ENCODE assay signal across 37 cellular contexts in the genomic region with DNA sequence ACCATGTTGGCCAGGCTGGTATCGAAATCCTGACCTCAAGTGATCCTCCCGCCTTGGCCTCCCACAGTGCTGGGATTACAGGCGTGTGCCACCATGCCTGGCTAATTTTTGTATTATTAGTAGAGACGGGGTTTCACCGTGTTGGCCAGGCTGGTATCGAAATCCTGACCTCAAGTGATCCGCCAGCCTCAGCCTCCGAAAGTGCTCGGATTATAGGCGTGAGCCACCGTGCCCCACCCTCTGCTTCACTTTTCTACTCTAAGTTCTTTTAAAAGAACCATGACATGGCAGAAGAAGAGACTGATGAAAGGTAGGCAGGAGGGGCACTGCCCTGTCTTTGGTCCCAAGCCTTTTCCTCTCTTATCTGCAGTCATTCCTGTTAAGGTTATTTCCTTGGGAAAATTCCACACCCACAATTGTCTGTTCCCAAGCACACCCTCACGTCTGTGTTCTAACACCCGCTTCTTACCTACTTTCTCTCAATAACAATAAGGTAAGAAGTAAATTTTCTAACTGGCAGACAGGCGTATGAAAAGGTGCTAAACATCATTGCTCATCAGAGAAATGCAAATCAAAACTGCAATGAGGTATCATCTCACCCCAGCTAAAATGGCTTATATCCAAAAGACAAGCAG.
"Had no signal": no experiment of that assay in that cellular context is flagged by ENCODE, and none has a peak within 500 bp of the region (broad histone marks: within the 10 kb centered on the region; RNA-seq: fewer than 3 reads in every experiment).

No MANE protein-coding gene starts in this region.

- H3K27ac Mint-ChIP-seq: activated naive CD4-positive, alpha-beta T cell treated with anti-CD3 and anti-CD28 coated beads for 36 hours; activated naive CD4-positive, alpha-beta T cell treated with anti-CD3 and anti-CD28 coated beads, Interleukin-2, amount 10 ng/mL, durations not matched to agents 7 days and 5 days; activated naive CD4-positive, alpha-beta T cell treated with anti-CD3 and anti-CD28 coated beads, Interleukin-2, amount 50 U/mL, for 24 hours; activated naive CD4-positive, alpha-beta T cell treated with anti-CD3 and anti-CD28 coated beads, Interleukin-2, amount 50 U/mL, for 72 hours; activated naive CD8-positive, alpha-beta T cell; activated naive CD8-positive, alpha-beta T cell treated with anti-CD3 and anti-CD28 coated beads for 36 hours; activated naive CD8-positive, alpha-beta T cell treated with anti-CD3 and anti-CD28 coated beads, Interleukin-2, amount 10 ng/mL, durations not matched to agents 7 days and 5 days; activated naive CD8-positive, alpha-beta T cell treated with anti-CD3 and anti-CD28 coated beads, Interleukin-2, amount 50 U/mL, for 24 hours; activated T-cell treated with anti-CD3 and anti-CD28 coated beads, Interleukin-2, amount 50 U/mL, for 24 hours; activated T-cell treated with anti-CD3 and anti-CD28 coated beads, Interleukin-2, amount 50 U/mL, for 72 hours; activated T-helper 1 cell treated with anti-CD3 and anti-CD28 coated beads, Interleukin-12 subunit alpha, Interleukin-12 subunit beta, Interleukin-2, Interleukin-4 antibody, amounts not matched to agents 30 ng/mL and 10 ng/mL and 1 ng/mL, durations not matched to agents 14 hours and 24 hours and 36 hours; activated T-helper 17 cell treated with anti-CD3 and anti-CD28 coated beads, Interleukin-2, amount 50 U/mL, for 72 hours; activated T-helper 2 cell treated with anti-CD3 and anti-CD28 coated beads, Interferon-gamma antibody, Interleukin-2, Interleukin-4, amounts not matched to agents 10 μg/mL and 5 μg/mL and 100 μg/mL, durations not matched to agents 14 hours and 24 hours and 36 hours had no signal

- H3K27me3 ChIP-seq: adrenal gland, ascending aorta, body of pancreas, brain microvascular endothelial cell, breast epithelium, cardiac muscle cell had no signal

- H3K4me3 Mint-ChIP-seq: activated naive CD4-positive, alpha-beta T cell treated with anti-CD3 and anti-CD28 coated beads for 36 hours; activated naive CD4-positive, alpha-beta T cell treated with anti-CD3 and anti-CD28 coated beads, Interleukin-2, amount 10 ng/mL, durations not matched to agents 7 days and 5 days; activated naive CD4-positive, alpha-beta T cell treated with anti-CD3 and anti-CD28 coated beads, Interleukin-2, amount 50 U/mL, for 24 hours; activated naive CD8-positive, alpha-beta T cell; activated naive CD8-positive, alpha-beta T cell treated with anti-CD3 and anti-CD28 coated beads for 36 hours; activated naive CD8-positive, alpha-beta T cell treated with anti-CD3 and anti-CD28 coated beads, Interleukin-2, amount 10 ng/mL, durations not matched to agents 7 days and 5 days; activated naive CD8-positive, alpha-beta T cell treated with anti-CD3 and anti-CD28 coated beads, Interleukin-2, amount 50 U/mL, for 24 hours; activated T-cell treated with anti-CD3 and anti-CD28 coated beads, Interleukin-2, amount 50 U/mL, for 24 hours; activated T-cell treated with anti-CD3 and anti-CD28 coated beads, Interleukin-2, amount 50 U/mL, for 4 hours; activated T-cell treated with anti-CD3 and anti-CD28 coated beads, Interleukin-2, amount 50 U/mL, for 72 hours; activated T-helper 1 cell treated with anti-CD3 and anti-CD28 coated beads, Interleukin-12 subunit alpha, Interleukin-12 subunit beta, Interleukin-2, Interleukin-4 antibody, amounts not matched to agents 30 ng/mL and 10 ng/mL and 1 ng/mL, durations not matched to agents 14 hours and 24 hours and 36 hours; activated T-helper 17 cell treated with anti-CD3 and anti-CD28 coated beads, Interleukin-2, amount 50 U/mL, for 72 hours; brain; central memory CD8-positive, alpha-beta T cell had no signal

- ATAC-seq: activated naive CD4-positive, alpha-beta T cell treated with anti-CD3 and anti-CD28 coated beads, Interleukin-2, amount 50 U/mL, for 72 hours; activated naive CD8-positive, alpha-beta T cell treated with anti-CD3 and anti-CD28 coated beads, Interleukin-2, amount 50 U/mL, for 24 hours; activated T-cell treated with anti-CD3 and anti-CD28 coated beads, Interleukin-2, amount 50 U/mL, for 4 hours; activated T-cell treated with anti-CD3 and anti-CD28 coated beads, Interleukin-2, amount 50 U/mL, for 72 hours; activated T-helper 17 cell treated with anti-CD3 and anti-CD28 coated beads, Interleukin-2, amount 50 U/mL, for 72 hours; body of pancreas had no signal

- H3K4me1 Mint-ChIP-seq: activated naive CD4-positive, alpha-beta T cell treated with anti-CD3 and anti-CD28 coated beads, Interleukin-2, amount 10 ng/mL, durations not matched to agents 7 days and 5 days; activated naive CD4-positive, alpha-beta T cell treated with anti-CD3 and anti-CD28 coated beads, Interleukin-2, amount 50 U/mL, for 24 hours; activated naive CD8-positive, alpha-beta T cell treated with anti-CD3 and anti-CD28 coated beads for 36 hours; activated naive CD8-positive, alpha-beta T cell treated with anti-CD3 and anti-CD28 coated beads, Interleukin-2, amount 10 ng/mL, durations not matched to agents 7 days and 5 days; activated naive CD8-positive, alpha-beta T cell treated with anti-CD3 and anti-CD28 coated beads, Interleukin-2, amount 50 U/mL, for 24 hours; activated T-helper 17 cell treated with anti-CD3 and anti-CD28 coated beads, Interleukin-2, amount 50 U/mL, for 72 hours; central memory CD8-positive, alpha-beta T cell had no signal

- H3K4me1 ChIP-seq: adrenal gland, ascending aorta, body of pancreas, breast epithelium had no signal

- H3K4me3 ChIP-seq: adrenal gland, ascending aorta, body of pancreas, breast epithelium, cardiac muscle cell had no signal

- H3K36me3 ChIP-seq: adrenal gland, ascending aorta, brain microvascular endothelial cell, breast epithelium, cardiac muscle cell had no signal

- H3K36me3 Mint-ChIP-seq: activated naive CD4-positive, alpha-beta T cell treated with anti-CD3 and anti-CD28 coated beads, Interleukin-2, amount 10 ng/mL, durations not matched to agents 7 days and 5 days; activated naive CD4-positive, alpha-beta T cell treated with anti-CD3 and anti-CD28 coated beads, Interleukin-2, amount 50 U/mL, for 24 hours; activated naive CD8-positive, alpha-beta T cell; activated naive CD8-positive, alpha-beta T cell treated with anti-CD3 and anti-CD28 coated beads for 36 hours; activated naive CD8-positive, alpha-beta T cell treated with anti-CD3 and anti-CD28 coated beads, Interleukin-2, amount 10 ng/mL, durations not matched to agents 7 days and 5 days had no signal

- H3K9me3 ChIP-seq: adrenal gland, ascending aorta, body of pancreas, breast epithelium had no signal

- H3K9me3 Mint-ChIP-seq: activated naive CD8-positive, alpha-beta T cell treated with anti-CD3 and anti-CD28 coated beads for 36 hours had no signal

- H3K27me3 Mint-ChIP-seq: activated naive CD4-positive, alpha-beta T cell treated with anti-CD3 and anti-CD28 coated beads, Interleukin-2, amount 10 ng/mL, durations not matched to agents 7 days and 5 days; activated naive CD4-positive, alpha-beta T cell treated with anti-CD3 and anti-CD28 coated beads, Interleukin-2, amount 50 U/mL, for 24 hours; activated naive CD8-positive, alpha-beta T cell; activated naive CD8-positive, alpha-beta T cell treated with anti-CD3 and anti-CD28 coated beads for 36 hours; activated naive CD8-positive, alpha-beta T cell treated with anti-CD3 and anti-CD28 coated beads, Interleukin-2, amount 10 ng/mL, durations not matched to agents 7 days and 5 days; activated naive CD8-positive, alpha-beta T cell treated with anti-CD3 and anti-CD28 coated beads, Interleukin-2, amount 50 U/mL, for 24 hours; activated T-cell treated with anti-CD3 and anti-CD28 coated beads, Interleukin-2, amount 50 U/mL, for 24 hours; activated T-helper 17 cell treated with anti-CD3 and anti-CD28 coated beads, Interleukin-2, amount 50 U/mL, for 72 hours; central memory CD8-positive, alpha-beta T cell had no signal

- DNase-seq: activated effector memory CD4-positive, alpha-beta T cell treated with anti-CD3 and anti-CD28 coated beads, Interleukin-2, amount 50 U/mL, for 16 hours; activated effector memory CD4-positive, alpha-beta T cell treated with Interleukin-2 at 50 U/mL for 16 hours; activated gamma-delta T cell; activated gamma-delta T cell treated with Interleukin-2 at 50 U/mL for 16 hours; activated naive CD4-positive, alpha-beta T cell; activated naive CD4-positive, alpha-beta T cell treated with anti-CD3 and anti-CD28 coated beads for 36 hours; activated naive CD4-positive, alpha-beta T cell treated with anti-CD3 and anti-CD28 coated beads, Interleukin-2, amount 10 ng/mL, durations not matched to agents 7 days and 5 days; activated naive CD4-positive, alpha-beta T cell treated with anti-CD3 and anti-CD28 coated beads, Interleukin-2, amount 50 U/mL, for 16 hours; activated naive CD4-positive, alpha-beta T cell treated with Interleukin-2 at 50 U/mL for 16 hours; activated naive CD8-positive, alpha-beta T cell treated with anti-CD3 and anti-CD28 coated beads for 36 hours; activated naive CD8-positive, alpha-beta T cell treated with anti-CD3 and anti-CD28 coated beads, Interleukin-2, amount 10 ng/mL, durations not matched to agents 7 days and 5 days; activated naive CD8-positive, alpha-beta T cell treated with anti-CD3 and anti-CD28 coated beads, Interleukin-2, amount 50 U/mL, for 24 hours; activated T-cell treated with anti-CD3 and anti-CD28 coated beads, Interleukin-2, amount 50 U/mL, for 1 hour; activated T-cell treated with anti-CD3 and anti-CD28 coated beads, Interleukin-2, amount 50 U/mL, for 24 hours; activated T-cell treated with anti-CD3 and anti-CD28 coated beads, Interleukin-2, amount 50 U/mL, for 4 hours; activated T-cell treated with anti-CD3 and anti-CD28 coated beads, Interleukin-2, amount 50 U/mL, for 48 hours; activated T-cell treated with anti-CD3 and anti-CD28 coated beads, Interleukin-2, amount 50 U/mL, for 72 hours; adrenal gland; amniotic stem cell; amygdala; anterior cingulate cortex; aorta; body of pancreas; brain microvascular endothelial cell; central memory CD4-positive, alpha-beta T cell; cerebellar nuclear complex had no signal

- H3K27ac ChIP-seq: adrenal gland, ascending aorta, body of pancreas, brain microvascular endothelial cell, breast epithelium, cardiac muscle cell had no signal
